Comparison of ENCODE assay signal across 33 cellular contexts in the genomic region with DNA sequence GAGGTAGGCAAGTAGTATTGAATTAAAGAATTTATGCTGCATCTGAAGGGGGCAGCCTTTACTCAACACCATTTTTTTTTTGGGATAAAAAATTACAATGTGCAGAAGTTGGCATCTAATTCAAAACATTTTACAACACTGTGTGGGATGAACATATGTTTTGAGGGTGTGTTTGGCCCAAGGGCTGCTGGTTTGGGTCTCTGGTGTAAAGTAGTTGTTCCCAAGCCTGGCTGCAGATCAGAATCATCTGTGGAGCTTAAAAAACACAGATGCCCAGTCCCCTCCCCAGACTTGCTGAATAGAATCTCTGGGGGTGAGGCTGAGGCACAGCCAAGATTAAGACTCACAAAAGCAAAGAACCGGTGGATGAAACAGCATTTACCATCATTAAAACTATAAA. TPM values are rescaled to one million over a fixed set of nuclear protein-coding genes. Genes with fewer than 3 reads are reported as not detected.
"Had no signal": no experiment of that assay in that cellular context is flagged by ENCODE, and none has a peak within 500 bp of the region (broad histone marks: within the 10 kb centered on the region; RNA-seq: fewer than 3 reads in every experiment).

No MANE protein-coding gene starts in this region.

- H3K27me3 ChIP-seq: ascending aorta, breast epithelium, cardiac muscle cell, colonic mucosa, esophagus squamous epithelium, heart right ventricle had no signal

- H3K36me3 ChIP-seq: ascending aorta, breast epithelium, cardiac muscle cell, colonic mucosa, esophagus squamous epithelium, heart right ventricle, WERI-Rb-1 had no signal

- H3K4me3 ChIP-seq: ascending aorta, breast epithelium, cardiac muscle cell, colonic mucosa, esophagus squamous epithelium, heart right ventricle had no signal

- H3K9me3 ChIP-seq: ascending aorta, breast epithelium, colonic mucosa, esophagus squamous epithelium had no signal

- H3K4me1 ChIP-seq: ascending aorta, breast epithelium, colonic mucosa, esophagus squamous epithelium, heart right ventricle had no signal

- DNase-seq: activated B cell treated with CpG ODN at 0.5 μM for 24 hours; activated CD4-positive, alpha-beta memory T cell treated with anti-CD3 and anti-CD28 coated beads for 36 hours; activated CD4-positive, alpha-beta T cell treated with anti-CD3 and anti-CD28 coated beads for 36 hours; activated CD4-positive, alpha-beta T cell treated with anti-CD3 and anti-CD28 coated beads, Interleukin-2, amount 10 ng/mL, durations not matched to agents 24 days and 14 days; activated CD4-positive, CD25-positive, alpha-beta regulatory T cell treated with anti-CD3 and anti-CD28 coated beads, Interleukin-2, amount 50 U/mL, for 72 hours; activated CD8-positive, alpha-beta memory T cell treated with anti-CD3 and anti-CD28 coated beads, Interleukin-2, amount 10 ng/mL, durations not matched to agents 7 days and 5 days; activated CD8-positive, alpha-beta memory T cell treated with anti-CD3 and anti-CD28 coated beads, Interleukin-2, amount 50 U/mL, for 4 hours; activated CD8-positive, alpha-beta T cell treated with anti-CD3 and anti-CD28 coated beads, Interleukin-2, amount 10 ng/mL, durations not matched to agents 7 days and 5 days; activated gamma-delta T cell; activated naive CD4-positive, alpha-beta T cell; activated naive CD4-positive, alpha-beta T cell treated with anti-CD3 and anti-CD28 coated beads, Interleukin-2, amount 10 ng/mL, durations not matched to agents 7 days and 5 days; activated naive CD8-positive, alpha-beta T cell treated with anti-CD3 and anti-CD28 coated beads, Interleukin-2, amount 10 ng/mL, durations not matched to agents 7 days and 5 days; activated T-cell treated with anti-CD3 and anti-CD28 coated beads, Interleukin-2, amount 50 U/mL, for 1 hour; activated T-cell treated with anti-CD3 and anti-CD28 coated beads, Interleukin-2, amount 50 U/mL, for 48 hours; central memory CD4-positive, alpha-beta T cell; cerebellar nuclear complex; colonic mucosa; effector CD8-positive, alpha-beta T cell; esophagus squamous epithelium; foreskin fibroblast; heart right ventricle; T-helper 1 cell; T-helper 17 cell; T1000; WERI-Rb-1 had no signal

- FAIRE-seq: endometrium, endothelial cell of umbilical vein, frontal cortex had no signal

- H3K27ac ChIP-seq: ascending aorta, breast epithelium, cardiac muscle cell, colonic mucosa, epithelial cell of prostate, esophagus squamous epithelium, heart right ventricle, WERI-Rb-1 had no signal

RNA-seq across cellular contexts. Expression of a gene that starts 33.0 kb away (rescaled TPM):
- total RNA-seq: activated CD4-positive, alpha-beta memory T cell treated with anti-CD3 and anti-CD28 coated beads for 36 hours; activated CD4-positive, alpha-beta T cell treated with anti-CD3 and anti-CD28 coated beads, Interleukin-2, amount 10 ng/mL, durations not matched to agents 24 days and 14 days; activated CD8-positive, alpha-beta memory T cell treated with anti-CD3 and anti-CD28 coated beads, Interleukin-2, amount 10 ng/mL, durations not matched to agents 7 days and 5 days; activated CD8-positive, alpha-beta T cell treated with anti-CD3 and anti-CD28 coated beads, Interleukin-2, amount 10 ng/mL, durations not matched to agents 7 days and 5 days; activated T-helper 1 cell treated with anti-CD3 and anti-CD28 coated beads, Interleukin-12 subunit alpha, Interleukin-12 subunit beta, Interleukin-2, Interleukin-4 antibody, amounts not matched to agents 30 ng/mL and 10 ng/mL and 1 ng/mL, durations not matched to agents 14 hours and 24 hours and 36 hours had no signal
